ENCODE assay signal across 8 cellular contexts in genomic region chr11:95924414-95924760, GRCh38. TPM values are rescaled to one million over a fixed set of nuclear protein-coding genes. Genes with fewer than 3 reads are reported as not detected.
DNase-seq lines count a peak whose midpoint lies in the region; ATAC-seq, FAIRE-seq and TF ChIP-seq lines count a peak whose summit lies in the region.

No MANE protein-coding gene starts in this region.

- no peak for TF ChIP-seq CTCF in activated CD8-positive, alpha-beta T cell treated with anti-CD3 and anti-CD28 coated beads for 36 hours (IDR thresholded peaks at IDR 0.05)
- no peak for TF ChIP-seq CTCF in heart right ventricle (IDR thresholded peaks at IDR 0.05)
- TF ChIP-seq CTCF in sigmoid colon (IDR thresholded peaks at IDR 0.05), result no peak

- H3K27me3 Mint-ChIP-seq in activated CD8-positive, alpha-beta T cell treated with anti-CD3 and anti-CD28 coated beads for 36 hours, result no peaks in the 10 kb centered on the region

- no peaks in the 10 kb centered on the region for H3K36me3 ChIP-seq in heart right ventricle
- no peaks in the 10 kb centered on the region for H3K36me3 ChIP-seq in sigmoid colon

- TF ChIP-seq POLR2A in sigmoid colon (IDR thresholded peaks at IDR 0.05), result no peak

- peaks cover 4% of the 10 kb centered on the region for H3K36me3 Mint-ChIP-seq in activated CD8-positive, alpha-beta T cell treated with anti-CD3 and anti-CD28 coated beads for 36 hours (ENCODE audit: low read depth)

- H3K4me1 ChIP-seq in heart right ventricle, result peaks cover 0 to 42% (median 29%) of the 10 kb centered on the region in 9 donors
- H3K4me1 ChIP-seq in sigmoid colon, result peaks cover 0 to 24% (median 16%) of the 10 kb centered on the region in 4 donors

- intact Hi-C loops in activated CD8-positive, alpha-beta T cell treated with anti-CD3 and anti-CD28 coated beads for 36 hours (cut with micrococcal nuclease), result no loop called here
- intact Hi-C loops in heart right ventricle (cut with DNase I) (loop anchor here in 4 of 10 donors (5.0 to 10.0 kb wide), 4 partner anchors 68 to 420 kb away; partner anchors contain the start of genes MAML2 (in 3 of the 4) and CEP57 (in 1 of the 4)), sigmoid colon (cut with DNase I) (loop anchor here (5.0 to 10.0 kb wide), 2 partner anchors 320 to 418 kb away; partner anchors contain the start of gene MAML2)

- no peak for FAIRE-seq in frontal cortex (lab: Jason Lieb, UNC)

- H3K27me3 ChIP-seq in heart right ventricle (no peaks in the 10 kb centered on the region), sigmoid colon (no peaks in the 10 kb centered on the region)

- H3K4me1 Mint-ChIP-seq in activated CD8-positive, alpha-beta T cell treated with anti-CD3 and anti-CD28 coated beads for 36 hours (ENCODE audit: low read depth), result peaks cover 16% of the 10 kb centered on the region

- peak overlapping the region; percentile 100 for H3K27ac Mint-ChIP-seq in activated CD8-positive, alpha-beta T cell treated with anti-CD3 and anti-CD28 coated beads for 36 hours

- 1 to 2% methylated on average over 4 of the region's 4 CpGs for WGBS in heart right ventricle, 2 donors
- 1% methylated on average over 4 of the region's 4 CpGs for WGBS in sigmoid colon, 2 donors

- H3K27ac ChIP-seq in heart right ventricle (peak overlapping the region; percentile 86 to 98 (median 94)), sigmoid colon (peak overlapping the region; percentile 89 to 96 (median 91))

- POLR2A ChIA-PET in activated CD8-positive, alpha-beta T cell treated with anti-CD3 and anti-CD28 coated beads for 36 hours (lab: Charles Lee), result no interaction called here

- H3K9me3 ChIP-seq in heart right ventricle (no peaks in the 10 kb centered on the region), sigmoid colon (no peaks in the 10 kb centered on the region)

- H3K4me3 Mint-ChIP-seq in activated CD8-positive, alpha-beta T cell treated with anti-CD3 and anti-CD28 coated beads for 36 hours, result peak overlapping the region; percentile 95

- H3K9me3 Mint-ChIP-seq in activated CD8-positive, alpha-beta T cell treated with anti-CD3 and anti-CD28 coated beads for 36 hours, result no peaks in the 10 kb centered on the region

- H3K4me3 ChIP-seq in heart right ventricle, result peak overlapping the region; percentile 63 to 96 (median 84)
- peak overlapping the region; percentile 65 to 78 (median 70) for H3K4me3 ChIP-seq in sigmoid colon

- DNase-seq in ELR (ENCODE audit: low read depth) (peak; percentile 49), heart right ventricle (no peak), sigmoid colon (no peak), frontal cortex (ENCODE audit: low spot score in 2 of 2) (no peak), SKM-1 (lab: John Stamatoyannopoulos, UW; ENCODE audit: unreplicated experiment) (no peak)
- DNase-seq in activated CD8-positive, alpha-beta T cell treated with anti-CD3 and anti-CD28 coated beads for 36 hours, result no peak

- CTCF ChIA-PET in activated CD8-positive, alpha-beta T cell treated with anti-CD3 and anti-CD28 coated beads for 36 hours (lab: Charles Lee), result interaction anchor here (1.5 kb wide), 1 partner anchor 9 kb away, joined by 5 read pairs; no protein-coding TSS in a partner anchor

- ATAC-seq in HG03135 (IDR thresholded peaks at IDR 0.05; ENCODE audit: unreplicated experiment), result peak; percentile 3
- ATAC-seq in activated CD8-positive, alpha-beta T cell treated with anti-CD3 and anti-CD28 coated beads for 36 hours, result no peak
- peak; percentile 17 to 58 (median 49) for ATAC-seq in heart right ventricle
- ATAC-seq in HG02885 (IDR thresholded peaks at IDR 0.05; ENCODE audit: poor library complexity, unreplicated experiment), result no peak

- TF ChIP-seq EP300 in sigmoid colon (IDR thresholded peaks at IDR 0.05), result no peak

RNA-seq across cellular contexts. Expression of gene MTMR2, which starts 0.5 kb away (rescaled TPM):
- 10 to 100 TPM; 36.5 to 39.7 TPM for total RNA-seq in activated CD8-positive, alpha-beta T cell treated with anti-CD3 and anti-CD28 coated beads for 36 hours
- total RNA-seq in heart right ventricle (10 to 100 TPM; 16.3 to 23.1 (median 20.3) TPM), sigmoid colon (10 to 100 TPM; 17.6 to 33.7 (median 24.0) TPM), frontal cortex (27.7 TPM)
- polyA plus RNA-seq in heart right ventricle (10 to 100 TPM in 1 of 2 donors, 1 to 10 TPM in 1; 7.8 to 10.2 TPM), sigmoid colon (10 to 100 TPM; 13.9 to 16.2 (median 15.7) TPM)

Comparison
In these comparisons a context has a peak if more than half of its experiments do, and no peak if none do; other contexts are left out.
1. ATAC-seq: peak in HG03135 (single experiment) and heart right ventricle (8 of 8); none in activated CD8-positive, alpha-beta T cell treated with anti-CD3 and anti-CD28 coated beads for 36 hours (single experiment) and HG02885 (single experiment).